ENCODE assay signal across 8 cellular contexts in the genomic region with DNA sequence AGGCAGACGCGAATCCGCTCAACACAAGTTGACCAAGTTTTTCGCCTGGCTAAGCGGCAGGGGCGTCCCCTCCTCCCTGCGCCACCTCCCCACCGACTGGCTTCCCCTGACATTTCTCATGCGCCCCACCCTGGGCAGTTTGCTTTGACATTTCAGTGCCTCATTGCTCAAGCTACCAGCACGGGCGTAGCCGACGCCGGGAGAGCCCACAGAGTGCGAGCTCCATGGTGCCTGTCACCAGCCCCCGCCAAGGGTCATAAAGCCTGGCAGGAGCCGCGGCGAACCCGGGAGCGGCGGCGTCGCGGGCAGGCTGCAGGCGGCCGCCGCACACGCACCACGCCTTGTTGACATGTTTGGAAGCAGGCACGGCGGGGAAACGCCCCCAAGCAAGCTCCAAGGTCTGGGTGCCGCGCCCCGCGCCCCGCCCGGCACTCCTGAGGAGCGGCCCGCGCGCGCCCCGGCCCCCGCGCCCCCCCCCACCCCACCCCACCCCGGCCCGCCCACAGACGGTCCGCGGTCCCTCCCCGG. TPM values are rescaled to one million over a fixed set of nuclear protein-coding genes. Genes with fewer than 3 reads are reported as not detected.
DNase-seq lines count a peak whose midpoint lies in the region; ATAC-seq and TF ChIP-seq lines count a peak whose summit lies in the region.

No MANE protein-coding gene starts in this region.

- H3K9me3 ChIP-seq in KOPT-K1 (ENCODE audit: insufficient read depth, low read length, poor library complexity, severe bottlenecking) (no peaks in the 10 kb centered on the region), heart left ventricle (no peaks in the 10 kb centered on the region)

- intact Hi-C loops in heart left ventricle (cut with DNase I): loop anchor here in 4 of 10 donors (1.0 to 10.0 kb wide), 4 partner anchors 34 to 301 kb away; partner anchors contain the start of genes CLN5 (in 3 of the 4) and MYCBP2 (in 3 of the 4)
- intact Hi-C loops in posterior vena cava (cut with DNase I): loop anchor here in 1 of 2 donors (2.0 kb wide), 1 partner anchor 34 kb away; the partner anchor contains the start of gene CLN5

- DNase-seq in ELR (ENCODE audit: low read depth) (peak; percentile 82), SKM-1 treated with dmso at 0.1 percent for 144 hours (lab: John Stamatoyannopoulos, UW; ENCODE audit: unreplicated experiment) (peak; percentile 63), heart left ventricle (peak; percentile 76 to 94 (median 90)), posterior vena cava (ENCODE audit: low spot score) (peak; percentile 96), ureter (ENCODE audit: low spot score) (peak; percentile 85)
- DNase-seq in activated naive CD8-positive, alpha-beta T cell treated with anti-CD3 and anti-CD28 coated beads, Interleukin-2, amount 10 ng/mL, durations not matched to agents 7 days and 5 days: peak; percentile 84

- POLR2A ChIA-PET in activated naive CD8-positive, alpha-beta T cell treated with anti-CD3 and anti-CD28 coated beads, Interleukin-2, amount 10 ng/mL, durations not matched to agents 7 days and 5 days (lab: Charles Lee): interaction anchor here (0.6 to 4.0 kb wide), 18 partner anchors 8 to 1475 kb away, joined by 3 to 78 read pairs (median 4); partner anchors contain the start of genes CLN5, KCTD12 and MYCBP2

- peak overlapping the region; percentile 95 for H3K27ac ChIP-seq in KOPT-K1 (ENCODE audit: low read depth, low read length, poor library complexity, severe bottlenecking)
- H3K27ac ChIP-seq in heart left ventricle: peak overlapping the region; percentile 96 to 100 (median 100)

- H3K4me3 Mint-ChIP-seq in activated naive CD8-positive, alpha-beta T cell treated with anti-CD3 and anti-CD28 coated beads, Interleukin-2, amount 10 ng/mL, durations not matched to agents 7 days and 5 days: peak overlapping the region; percentile 99

- TF ChIP-seq CTCF in heart left ventricle (IDR thresholded peaks at IDR 0.05): peak in 2 of 12 donors; percentile 4

- no peaks in the 10 kb centered on the region for H3K9me3 Mint-ChIP-seq in activated naive CD8-positive, alpha-beta T cell treated with anti-CD3 and anti-CD28 coated beads, Interleukin-2, amount 10 ng/mL, durations not matched to agents 7 days and 5 days

- H3K27me3 Mint-ChIP-seq in activated naive CD8-positive, alpha-beta T cell treated with anti-CD3 and anti-CD28 coated beads, Interleukin-2, amount 10 ng/mL, durations not matched to agents 7 days and 5 days: peaks cover 3% of the 10 kb centered on the region

- no peak for TF ChIP-seq POLR2A in heart left ventricle (IDR thresholded peaks at IDR 0.05)

- no peaks in the 10 kb centered on the region for H3K27me3 ChIP-seq in heart left ventricle

- H3K4me3 ChIP-seq in heart left ventricle: peak overlapping the region; percentile 83 to 100 (median 96)

- H3K4me1 ChIP-seq in heart left ventricle: peaks cover 6 to 63% (median 49%) of the 10 kb centered on the region in 12 donors

- H3K36me3 Mint-ChIP-seq in activated naive CD8-positive, alpha-beta T cell treated with anti-CD3 and anti-CD28 coated beads, Interleukin-2, amount 10 ng/mL, durations not matched to agents 7 days and 5 days: peaks cover 7% of the 10 kb centered on the region

- ATAC-seq in GM21786 (IDR thresholded peaks at IDR 0.05; ENCODE audit: unreplicated experiment) (peak; percentile 61), heart left ventricle (peak; percentile 57 to 84 (median 72))
- peak; percentile 65 for ATAC-seq in activated naive CD8-positive, alpha-beta T cell treated with anti-CD3 and anti-CD28 coated beads, Interleukin-2, amount 10 ng/mL, durations not matched to agents 7 days and 5 days (ENCODE audit: low read depth)

- peaks cover 38% of the 10 kb centered on the region for H3K4me1 Mint-ChIP-seq in activated naive CD8-positive, alpha-beta T cell treated with anti-CD3 and anti-CD28 coated beads, Interleukin-2, amount 10 ng/mL, durations not matched to agents 7 days and 5 days

- H3K27ac Mint-ChIP-seq in activated naive CD8-positive, alpha-beta T cell treated with anti-CD3 and anti-CD28 coated beads, Interleukin-2, amount 10 ng/mL, durations not matched to agents 7 days and 5 days: peak overlapping the region; percentile 92

- WGBS in heart left ventricle, 4 donors: 0 to 1% (median 1%) methylated on average over 11 to 52 of the region's 53 CpGs

- H3K36me3 ChIP-seq in KOPT-K1 (ENCODE audit: insufficient read depth, low read length): peaks cover 26% of the 10 kb centered on the region
- peaks cover 0 to 6% (median under 1%) of the 10 kb centered on the region in 9 donors for H3K36me3 ChIP-seq in heart left ventricle

RNA-seq across cellular contexts. Expression of gene FBXL3, which starts 0.6 kb away (rescaled TPM):
- 10 to 100 TPM; 46.1 to 47.7 TPM for total RNA-seq in activated naive CD8-positive, alpha-beta T cell treated with anti-CD3 and anti-CD28 coated beads, Interleukin-2, amount 10 ng/mL, durations not matched to agents 7 days and 5 days
- total RNA-seq in heart left ventricle (10 to 100 TPM; 27.5 to 50.0 (median 32.1) TPM), posterior vena cava (10 to 100 TPM; 75.7 to 76.2 TPM), ureter (48.4 TPM)
- 10 to 100 TPM; 11.8 to 27.2 TPM for polyA plus RNA-seq in heart left ventricle

RNA-seq across cellular contexts. Expression of gene CLN5, which starts 34.4 kb away (rescaled TPM):
- 10 to 100 TPM; 15.4 to 18.9 TPM for total RNA-seq in activated naive CD8-positive, alpha-beta T cell treated with anti-CD3 and anti-CD28 coated beads, Interleukin-2, amount 10 ng/mL, durations not matched to agents 7 days and 5 days
- total RNA-seq in heart left ventricle (10 to 100 TPM; 12.3 to 19.1 (median 15.9) TPM), posterior vena cava (10 to 100 TPM; 22.0 to 40.2 TPM), ureter (43.8 TPM)
- polyA plus RNA-seq in heart left ventricle: 10 to 100 TPM; 11.8 to 18.2 TPM

Comparison
In these comparisons a context has a peak if more than half of its experiments do, and no peak if none do; other contexts are left out.
1. Peak in every context shown above with its lines: DNase-seq, ATAC-seq, H3K4me3 ChIP-seq and H3K27ac ChIP-seq.